Comparison of ENCODE assay signal across 26 cellular contexts in the genomic region with DNA sequence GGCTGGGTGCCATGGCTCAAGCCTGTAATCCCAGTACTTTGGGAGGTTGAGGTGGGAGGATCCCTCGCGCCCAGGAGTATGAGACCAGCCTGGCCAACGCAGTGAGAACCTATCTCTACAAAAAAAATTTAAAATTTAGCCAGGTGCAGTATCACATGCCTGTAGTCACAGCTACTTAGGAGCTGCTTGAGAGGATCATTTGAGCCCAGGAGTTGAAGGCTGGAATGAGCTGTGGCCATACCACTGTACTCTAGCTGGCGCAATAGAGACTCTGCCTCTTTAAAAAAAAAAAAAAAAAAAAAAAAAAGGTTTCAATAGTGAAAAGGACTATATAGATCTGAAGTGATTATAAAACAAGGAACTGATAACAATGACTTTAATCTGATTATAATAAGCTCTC. TPM values are rescaled to one million over a fixed set of nuclear protein-coding genes. Genes with fewer than 3 reads are reported as not detected.
DNase-seq lines count a peak whose midpoint lies in the region; ATAC-seq and TF ChIP-seq lines count a peak whose summit lies in the region.
"Had no signal": no experiment of that assay in that cellular context is flagged by ENCODE, and none has a peak within 500 bp of the region (broad histone marks: within the 10 kb centered on the region; RNA-seq: fewer than 3 reads in every experiment).

No MANE protein-coding gene starts in this region.

- POLR2A ChIA-PET in IMR-90 (lab: Charles Lee; ENCODE audit: unreplicated experiment), result no interaction called here

- dilution Hi-C loops in IMR-90 (cut with HindIII; ENCODE audit: low sequenced_read_pairs, unreplicated experiment), result no loop called here

- no peak overlapping the region for H2BK20ac ChIP-seq in IMR-90 (ENCODE audit: low read depth, low read length)

- no peak for TF ChIP-seq RAD21 in IMR-90 (IDR thresholded peaks at IDR 0.05; ENCODE audit: low read length)

- TF ChIP-seq POLR2A in IMR-90 (IDR thresholded peaks at IDR 0.05; ENCODE audit: low read depth, low read length), result no peak
- TF ChIP-seq POLR2A in upper lobe of left lung (IDR thresholded peaks at IDR 0.05), result no peak

- CTCF ChIA-PET in IMR-90 (lab: Yijun Ruan, JAX), result no interaction called here

- no TSS peak for BruUV-seq in IMR-90 (replicated peaks; lab: Mats Ljungman, UMichigan)

- H3K4me1 Mint-ChIP-seq in activated naive CD8-positive, alpha-beta T cell treated with anti-CD3 and anti-CD28 coated beads, Interleukin-2, amount 50 U/mL, for 24 hours, result no peaks in the 10 kb centered on the region
- peaks cover 2% of the 10 kb centered on the region for H3K4me1 Mint-ChIP-seq in activated naive CD8-positive, alpha-beta T cell treated with anti-CD3 and anti-CD28 coated beads for 36 hours

- H3K4me1 ChIP-seq in IMR-90 (ENCODE audit: control insufficient read depth, insufficient read depth, low read length) (no peaks in the 10 kb centered on the region), upper lobe of left lung (peaks cover 0 to 9% (median 1%) of the 10 kb centered on the region in 4 donors)
- H3K4me1 ChIP-seq: colonic mucosa, tibial artery had no signal

- no peak overlapping the region for H3K4ac ChIP-seq in IMR-90 (ENCODE audit: low read depth, low read length)

- H3K27ac ChIP-seq in IMR-90 (ENCODE audit: insufficient read depth, low read length) (no peak overlapping the region), brain microvascular endothelial cell (no peak overlapping the region), upper lobe of left lung (no peak overlapping the region)
- H3K27ac ChIP-seq: C4-2B, colonic mucosa, stomach, tibial artery, WERI-Rb-1 had no signal

- H3K36me3 ChIP-seq in IMR-90 (ENCODE audit: control insufficient read depth, insufficient read depth, low read length), result peaks cover 47% of the 10 kb centered on the region
- H3K36me3 ChIP-seq in brain microvascular endothelial cell (replicated peaks), result peaks cover 67% of the 10 kb centered on the region
- peaks cover 16 to 97% (median 69%) of the 10 kb centered on the region in 4 donors for H3K36me3 ChIP-seq in upper lobe of left lung
- H3K36me3 ChIP-seq: colonic mucosa had no signal

- H4K5ac ChIP-seq in IMR-90 (ENCODE audit: low read depth, low read length), result no peak overlapping the region

- no peak overlapping the region for H3K14ac ChIP-seq in IMR-90 (replicated peaks; ENCODE audit: low read depth, low read length)

- no peak overlapping the region for H2AK9ac ChIP-seq in IMR-90 (replicated peaks; ENCODE audit: low read depth, low read length, poor library complexity)

- H3K4me3 ChIP-seq in IMR-90 (ENCODE audit: insufficient read depth, low read depth, low read length), result no peak overlapping the region
- H3K4me3 ChIP-seq in brain microvascular endothelial cell (ENCODE audit: low read depth, low read length), result no peak overlapping the region
- no peak overlapping the region for H3K4me3 ChIP-seq in upper lobe of left lung
- H3K4me3 ChIP-seq: colonic mucosa, stomach, tibial artery had no signal

- H4K91ac ChIP-seq in IMR-90 (ENCODE audit: insufficient read depth, low read depth, low read length), result no peak overlapping the region

- no peaks in the 10 kb centered on the region for H3K27me3 Mint-ChIP-seq in activated naive CD8-positive, alpha-beta T cell treated with anti-CD3 and anti-CD28 coated beads, Interleukin-2, amount 50 U/mL, for 24 hours
- no peaks in the 10 kb centered on the region for H3K27me3 Mint-ChIP-seq in activated naive CD8-positive, alpha-beta T cell treated with anti-CD3 and anti-CD28 coated beads for 36 hours
- H3K27me3 Mint-ChIP-seq: activated CD4-positive, alpha-beta T cell treated with anti-CD3 and anti-CD28 coated beads, Interleukin-2, amount 10 ng/mL, durations not matched to agents 7 days and 5 days had no signal

- no peak for TF ChIP-seq CTCF in IMR-90 (conservative IDR thresholded peaks at IDR 0.05; ENCODE audit: low read depth, low read length)
- peak; percentile 17 for TF ChIP-seq CTCF in brain microvascular endothelial cell (IDR thresholded peaks at IDR 0.05; ENCODE audit: low read depth, low read length, missing control alignments)
- TF ChIP-seq CTCF in upper lobe of left lung (IDR thresholded peaks at IDR 0.05), result no peak

- in situ Hi-C loops in IMR-90 (cut with MboI; ENCODE audit: low sequenced_read_pairs), result no loop called here
- in situ Hi-C loops in brain microvascular endothelial cell (cut with HindIII; ENCODE audit: low pct_ligation_motif_present, low sequenced_read_pairs), result no loop called here

- no peaks in the 10 kb centered on the region for H3K9me3 Mint-ChIP-seq in activated naive CD8-positive, alpha-beta T cell treated with anti-CD3 and anti-CD28 coated beads, Interleukin-2, amount 50 U/mL, for 24 hours
- no peaks in the 10 kb centered on the region for H3K9me3 Mint-ChIP-seq in activated naive CD8-positive, alpha-beta T cell treated with anti-CD3 and anti-CD28 coated beads for 36 hours
- H3K9me3 Mint-ChIP-seq: activated CD4-positive, alpha-beta T cell treated with anti-CD3 and anti-CD28 coated beads, Interleukin-2, amount 10 ng/mL, durations not matched to agents 7 days and 5 days; natural killer cell; T-helper 2 cell treated with Interferon-gamma antibody and Interleukin-4, amounts not matched to agents 5 μg/mL and 100 μg/mL, for 36 hours had no signal

- no peaks in the 10 kb centered on the region for H3K9me1 ChIP-seq in IMR-90 (ENCODE audit: insufficient read depth, low read length)

- no peak overlapping the region for H3K23ac ChIP-seq in IMR-90 (ENCODE audit: low read depth, low read length)

- H3K9ac ChIP-seq in IMR-90 (ENCODE audit: low read depth, low read length), result no peak overlapping the region

- whole genome bisulfite sequencing in IMR-90 (ENCODE audit: extremely low coverage in 2 of 2, insufficient read length in 1 of 2), 2 experiments, result no CpG with 5 or more reads among the region's 4 CpGs
- 67 to 79% methylated on average over 4 of the region's 4 CpGs for WGBS in upper lobe of left lung, 2 donors

- ATAC-seq in activated naive CD8-positive, alpha-beta T cell treated with anti-CD3 and anti-CD28 coated beads, Interleukin-2, amount 50 U/mL, for 24 hours, result no peak
- peak; percentile 44; the same call in 1 of the 2 replicates for ATAC-seq in IMR-90 (ENCODE audit: low read depth)
- peak; percentile 23 to 89 for ATAC-seq in upper lobe of left lung (ENCODE audit: low FRiP score in 2 of 2)
- ATAC-seq in HG03342 (IDR thresholded peaks at IDR 0.05; ENCODE audit: unreplicated experiment), result no peak
- ATAC-seq: esophagus mucosa, left cardiac atrium, natural killer cell, sciatic nerve had no signal

- H4K8ac ChIP-seq in IMR-90 (ENCODE audit: low read depth in 2 of 2, low read length in 2 of 2), result no peak overlapping the region

- H3K56ac ChIP-seq in IMR-90 (ENCODE audit: extremely low read depth, insufficient read depth, low read length), result no peak overlapping the region

- intact Hi-C loops in IMR-90 (cut with micrococcal nuclease), result no loop called here

- H2BK120ac ChIP-seq in IMR-90 (ENCODE audit: low read depth, low read length), result no peak overlapping the region

- H3K27ac Mint-ChIP-seq in activated naive CD8-positive, alpha-beta T cell treated with anti-CD3 and anti-CD28 coated beads, Interleukin-2, amount 50 U/mL, for 24 hours, result peak overlapping the region; percentile 49
- no peak overlapping the region for H3K27ac Mint-ChIP-seq in activated naive CD8-positive, alpha-beta T cell treated with anti-CD3 and anti-CD28 coated beads for 36 hours
- H3K27ac Mint-ChIP-seq: activated CD4-positive, alpha-beta T cell treated with anti-CD3 and anti-CD28 coated beads, Interleukin-2, amount 10 ng/mL, durations not matched to agents 7 days and 5 days; T-helper 2 cell treated with Interferon-gamma antibody and Interleukin-4, amounts not matched to agents 5 μg/mL and 100 μg/mL, for 36 hours had no signal

- H2AFZ ChIP-seq in IMR-90 (replicated peaks; ENCODE audit: low read length, poor library complexity), result no peak overlapping the region

- peaks cover 6 to 28% of the 10 kb centered on the region in 2 experiments; a peak in 3 of 4 replicates for H3K79me1 ChIP-seq in IMR-90 (ENCODE audit: low read depth in 1 of 2, low read length in 2 of 2)

- DNase-seq in activated naive CD8-positive, alpha-beta T cell treated with anti-CD3 and anti-CD28 coated beads, Interleukin-2, amount 50 U/mL, for 24 hours, result no peak
- DNase-seq in activated naive CD8-positive, alpha-beta T cell treated with anti-CD3 and anti-CD28 coated beads for 36 hours, result no peak
- no peak for DNase-seq in IMR-90
- DNase-seq in brain microvascular endothelial cell, result no peak
- DNase-seq in upper lobe of left lung, result peak in 1 of 2 donors; percentile 24
- no peak for DNase-seq in HUDEP-2 (lab: John Stamatoyannopoulos, UW; ENCODE audit: unreplicated experiment in 76 of 76)
- DNase-seq in AG08396 (ENCODE audit: low spot score), result no peak
- DNase-seq: activated CD4-positive, alpha-beta T cell treated with anti-CD3 and anti-CD28 coated beads, Interleukin-2, amount 10 ng/mL, durations not matched to agents 7 days and 5 days; activated CD8-positive, alpha-beta memory T cell treated with anti-CD3 and anti-CD28 coated beads, Interleukin-2, amount 50 U/mL, for 4 hours; activated effector memory CD4-positive, alpha-beta T cell treated with Interleukin-2 at 50 U/mL for 16 hours; colonic mucosa; effector memory CD4-positive, alpha-beta T cell; foreskin melanocyte; KG1; left cardiac atrium; natural killer cell; NCI-H1417 treated with DMSO at 0.1 percent for 48 hours; NCI-H2081 treated with DMSO at 0.1 percent for 48 hours; stomach; tibial artery; WERI-Rb-1 had no signal

- peaks cover 44% of the 10 kb centered on the region for H3K36me3 Mint-ChIP-seq in activated naive CD8-positive, alpha-beta T cell treated with anti-CD3 and anti-CD28 coated beads, Interleukin-2, amount 50 U/mL, for 24 hours (ENCODE audit: low read depth)
- peaks cover 24% of the 10 kb centered on the region for H3K36me3 Mint-ChIP-seq in activated naive CD8-positive, alpha-beta T cell treated with anti-CD3 and anti-CD28 coated beads for 36 hours
- H3K36me3 Mint-ChIP-seq: natural killer cell had no signal

- TF ChIP-seq EP300 in upper lobe of left lung (IDR thresholded peaks at IDR 0.05), result no peak

- H2BK5ac ChIP-seq in IMR-90 (ENCODE audit: low read depth, low read length, poor library complexity, severe bottlenecking), result no peak overlapping the region

- no peak overlapping the region for H3K4me2 ChIP-seq in IMR-90 (ENCODE audit: low read depth, low read length)

- H3K27me3 ChIP-seq in IMR-90 (ENCODE audit: control insufficient read depth, insufficient read depth, low read length) (no peaks in the 10 kb centered on the region), brain microvascular endothelial cell (replicated peaks) (no peaks in the 10 kb centered on the region), upper lobe of left lung (no peaks in the 10 kb centered on the region)
- H3K27me3 ChIP-seq: colonic mucosa, stomach, tibial artery had no signal

- no peak overlapping the region for H3K18ac ChIP-seq in IMR-90 (ENCODE audit: low read depth, low read length)

- H2AK5ac ChIP-seq in IMR-90 (ENCODE audit: low read depth, low read length), result no peak overlapping the region

- H4K20me1 ChIP-seq in IMR-90 (ENCODE audit: insufficient read depth, low read length), result no peaks in the 10 kb centered on the region; the same call in 1 of the 2 replicates

- H3K9me3 ChIP-seq in IMR-90 (ENCODE audit: control insufficient read depth, insufficient read depth, low read length) (no peaks in the 10 kb centered on the region), upper lobe of left lung (no peaks in the 10 kb centered on the region)
- H3K9me3 ChIP-seq: colonic mucosa, stomach, tibial artery had no signal

- no peak overlapping the region for H2BK15ac ChIP-seq in IMR-90 (ENCODE audit: low read depth, low read length)

- no peak overlapping the region for H3K4me3 Mint-ChIP-seq in activated naive CD8-positive, alpha-beta T cell treated with anti-CD3 and anti-CD28 coated beads, Interleukin-2, amount 50 U/mL, for 24 hours
- no peak overlapping the region for H3K4me3 Mint-ChIP-seq in activated naive CD8-positive, alpha-beta T cell treated with anti-CD3 and anti-CD28 coated beads for 36 hours
- H3K4me3 Mint-ChIP-seq: activated CD4-positive, alpha-beta T cell treated with anti-CD3 and anti-CD28 coated beads, Interleukin-2, amount 10 ng/mL, durations not matched to agents 7 days and 5 days; natural killer cell; T-helper 2 cell treated with Interferon-gamma antibody and Interleukin-4, amounts not matched to agents 5 μg/mL and 100 μg/mL, for 36 hours had no signal

RNA-seq across cellular contexts. Expression of a gene that starts 13.5 kb away (rescaled TPM):
- total RNA-seq in activated naive CD8-positive, alpha-beta T cell treated with anti-CD3 and anti-CD28 coated beads for 36 hours, result 100 to 1,000 TPM; 397 to 408 TPM
- 74.9 and 114 TPM in 2 replicates for total RNA-seq in IMR-90 (2012; rRNA removed)
- polyA plus RNA-seq in IMR-90 (2012; rRNA removed), result 227 and 231 TPM in 2 replicates
- 56.9 and 192 TPM in 2 replicates for polyA plus RNA-seq in IMR-90 (2012; cell fraction: cytosol; rRNA removed)
- 13.2 and 100 TPM in 2 replicates for polyA plus RNA-seq in IMR-90 (2012; cell fraction: nucleus; rRNA removed; ENCODE audit: low replicate concordance)
- 100 to 1,000 TPM in 4 of 6 donors, 10 to 100 TPM in 2; 49.2 to 164 (median 153) TPM for total RNA-seq in upper lobe of left lung

RNA-seq across cellular contexts. Expression of a gene that starts 40.2 kb away (rescaled TPM):
- total RNA-seq in activated naive CD8-positive, alpha-beta T cell treated with anti-CD3 and anti-CD28 coated beads for 36 hours, result 10 to 100 TPM; 18.6 to 19.8 TPM
- 3.8 and 6.7 TPM in 2 replicates for total RNA-seq in IMR-90 (2012; rRNA removed)
- 3.3 and 3.4 TPM in 2 replicates for polyA plus RNA-seq in IMR-90 (2012; rRNA removed)
- 0.81 and 0.93 TPM in 2 replicates for polyA plus RNA-seq in IMR-90 (2012; cell fraction: cytosol; rRNA removed)
- 1.3 and 7.7 TPM in 2 replicates for polyA plus RNA-seq in IMR-90 (2012; cell fraction: nucleus; rRNA removed; ENCODE audit: low replicate concordance)
- 10 to 100 TPM; 18.4 to 96.4 (median 38.7) TPM for total RNA-seq in upper lobe of left lung

RNA-seq across cellular contexts. Expression of a gene that starts 58.2 kb away (rescaled TPM):
- total RNA-seq in activated naive CD8-positive, alpha-beta T cell treated with anti-CD3 and anti-CD28 coated beads for 36 hours, result 10 to 100 TPM; 31.0 to 35.1 TPM
- total RNA-seq in IMR-90 (2012; rRNA removed) (46.4 and 71.0 TPM in 2 replicates), upper lobe of left lung (100 to 1,000 TPM in 1 of 6 donors, 10 to 100 TPM in 5; 18.9 to 106 (median 51.7) TPM)
- 55.4 and 71.7 TPM in 2 replicates for polyA plus RNA-seq in IMR-90 (2012; rRNA removed)
- polyA plus RNA-seq in IMR-90 (2012; cell fraction: cytosol; rRNA removed), result 18.0 and 49.2 TPM in 2 replicates
- 8.8 and 52.7 TPM in 2 replicates for polyA plus RNA-seq in IMR-90 (2012; cell fraction: nucleus; rRNA removed; ENCODE audit: low replicate concordance)

Comparison
In these comparisons a context has a peak if more than half of its experiments do, and no peak if none do; other contexts are left out.
1. ATAC-seq: peak in IMR-90 (single experiment) and upper lobe of left lung (2 of 2); none in activated naive CD8-positive, alpha-beta T cell treated with anti-CD3 and anti-CD28 coated beads, Interleukin-2, amount 50 U/mL, for 24 hours (single experiment) and HG03342 (single experiment).